In the genomic region with DNA sequence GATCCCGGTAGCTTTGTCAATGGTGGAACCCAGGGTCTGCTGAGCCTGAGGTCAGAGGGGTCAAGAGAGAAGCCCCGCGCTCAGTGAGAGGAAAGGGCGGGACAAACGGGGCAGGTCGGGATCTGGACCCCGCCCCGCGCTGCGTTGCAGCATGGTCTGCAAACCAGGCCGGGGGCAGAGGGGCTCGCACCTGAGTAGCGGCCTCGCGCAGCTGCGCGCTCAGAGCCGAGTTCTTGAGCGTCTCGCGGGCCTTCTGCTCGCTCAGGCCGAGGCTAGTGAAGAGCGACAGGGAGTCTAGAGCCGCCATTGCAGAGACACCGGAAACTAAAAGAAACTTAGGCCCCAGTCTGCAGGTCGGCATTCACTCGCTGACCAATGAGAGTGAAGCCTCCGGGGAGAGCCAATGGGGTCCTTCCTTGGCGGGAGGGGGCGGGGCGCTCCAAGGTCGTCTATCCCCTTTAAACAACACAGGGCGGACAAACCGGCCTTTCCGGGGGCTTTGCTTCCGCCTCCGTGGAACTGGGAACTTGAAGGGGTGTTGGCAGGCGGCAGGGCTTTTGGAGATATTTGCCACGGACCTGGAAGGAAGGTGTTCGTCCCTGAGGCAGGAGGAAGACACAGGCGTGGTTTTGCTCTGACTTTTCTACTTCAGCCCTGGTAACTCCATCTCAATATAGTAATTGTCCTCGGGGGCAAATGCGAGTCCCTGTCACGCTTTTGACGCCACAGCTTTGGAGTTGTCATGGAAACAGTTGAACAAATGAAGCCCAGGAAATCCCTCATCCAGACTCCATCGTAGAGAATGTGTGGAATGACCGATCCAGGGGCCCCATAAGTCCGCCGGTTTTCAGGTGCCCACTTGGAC, we compare ENCODE assay signal across 8 cellular contexts. TPM values are rescaled to one million over a fixed set of nuclear protein-coding genes. Genes with fewer than 3 reads are reported as not detected.
A peak's percentile ranks its signal among the peaks of the same experiment; 100 is the strongest.
DNase-seq lines count a peak whose midpoint lies in the region; ATAC-seq and TF ChIP-seq lines count a peak whose summit lies in the region.

TSS of gene QARS1 (minus strand) at position 331 of the 865 bp plus-strand sequence. CDS start at position 307, 24 bp downstream.

- H3K27me3 Mint-ChIP-seq in activated CD4-positive, alpha-beta T cell treated with anti-CD3 and anti-CD28 coated beads for 36 hours: no peaks in the 10 kb centered on the region
- H3K27me3 Mint-ChIP-seq in chondrocyte (ENCODE audit: low read depth): no peaks in the 10 kb centered on the region

- intact Hi-C loops in activated CD4-positive, alpha-beta T cell treated with anti-CD3 and anti-CD28 coated beads for 36 hours (cut with DNase I, micrococcal nuclease): loop anchor here (1.0 to 2.0 kb wide), 7 partner anchors 10 to 366 kb away; partner anchors contain the start of genes QRICH1 (in 2 of the 2), USP19 (in 2 of the 2), CCDC71 (in 1 of the 2) and DAG1 (in 1 of the 2)

- peak within 1 kb of the TSS; percentile 96 for H3K4me3 Mint-ChIP-seq in activated CD4-positive, alpha-beta T cell treated with anti-CD3 and anti-CD28 coated beads for 36 hours
- peak within 1 kb of the TSS; percentile 99 for H3K4me3 Mint-ChIP-seq in chondrocyte (ENCODE audit: unreplicated experiment)

- no peaks in the 10 kb centered on the region for H3K9me3 Mint-ChIP-seq in activated CD4-positive, alpha-beta T cell treated with anti-CD3 and anti-CD28 coated beads for 36 hours (ENCODE audit: low read depth)
- no peaks in the 10 kb centered on the region for H3K9me3 Mint-ChIP-seq in chondrocyte (ENCODE audit: low read depth)

- CTCF ChIA-PET in activated CD4-positive, alpha-beta T cell treated with anti-CD3 and anti-CD28 coated beads for 36 hours (lab: Charles Lee): interaction anchor here (0.6 to 1.8 kb wide), 5 partner anchors 10 to 1523 kb away, joined by 3 to 13 read pairs (median 4); partner anchors contain the start of genes QRICH1 and USP19

- peak within 1 kb of the TSS; percentile 96 for H3K27ac Mint-ChIP-seq in activated CD4-positive, alpha-beta T cell treated with anti-CD3 and anti-CD28 coated beads for 36 hours
- H3K27ac Mint-ChIP-seq in chondrocyte (ENCODE audit: unreplicated experiment): peak within 1 kb of the TSS; percentile 98

- peak; percentile 89 for DNase-seq in AG10803 (ENCODE audit: low read depth)
- DNase-seq in NCI-H510A treated with DMSO at 0.1 percent for 48 hours (lab: John Stamatoyannopoulos, UW): peak; percentile 70
- DNase-seq in activated CD4-positive, alpha-beta T cell treated with anti-CD3 and anti-CD28 coated beads for 36 hours: peak; percentile 94
- no peak for DNase-seq in chondrocyte (ENCODE audit: low spot score)
- peak; percentile 88 for DNase-seq in kidney glomerular epithelial cell (lab: John Stamatoyannopoulos, UW)
- DNase-seq in stimulated activated CD4-positive, alpha-beta T cell treated with anti-CD3 and anti-CD28 coated beads, Interleukin-15, amount 100 ng/mL, for 48 hours (ENCODE audit: low read depth in 2 of 2): peak; percentile 78 to 86

- POLR2A ChIA-PET in activated CD4-positive, alpha-beta T cell treated with anti-CD3 and anti-CD28 coated beads for 36 hours (lab: Charles Lee): interaction anchor here (0.6 kb wide), 1 partner anchor 11 kb away, joined by 3 read pairs; the partner anchor contains the start of gene QRICH1

- H3K4me1 Mint-ChIP-seq in activated CD4-positive, alpha-beta T cell treated with anti-CD3 and anti-CD28 coated beads for 36 hours: peaks cover 21% of the 10 kb centered on the region
- peaks cover 30% of the 10 kb centered on the region for H3K4me1 Mint-ChIP-seq in chondrocyte (ENCODE audit: low read depth)

- H3K4me3 ChIP-seq in AG10803 (ENCODE audit: low read length): peak within 1 kb of the TSS; percentile 96

- peaks cover 24% of the 10 kb centered on the region for H3K36me3 Mint-ChIP-seq in activated CD4-positive, alpha-beta T cell treated with anti-CD3 and anti-CD28 coated beads for 36 hours (ENCODE audit: low read depth)
- peaks cover 20% of the 10 kb centered on the region for H3K36me3 Mint-ChIP-seq in chondrocyte (ENCODE audit: low read depth)

- TF ChIP-seq CTCF in AG10803 (conservative IDR thresholded peaks at IDR 0.05; ENCODE audit: low read length) (no peak), chondrocyte (IDR thresholded peaks at IDR 0.05) (no peak)

- peak; percentile 93 for ATAC-seq in GM19043 (IDR thresholded peaks at IDR 0.05; ENCODE audit: low read depth, unreplicated experiment)
- ATAC-seq in HG03432 (IDR thresholded peaks at IDR 0.05; ENCODE audit: unreplicated experiment): peak; percentile 88
- ATAC-seq in activated CD4-positive, alpha-beta T cell treated with anti-CD3 and anti-CD28 coated beads for 36 hours: peak; percentile 100

RNA-seq across cellular contexts. Expression of gene QARS1, which starts in this region (rescaled TPM):
- total RNA-seq in activated CD4-positive, alpha-beta T cell treated with anti-CD3 and anti-CD28 coated beads for 36 hours: 100 to 1,000 TPM; 240 to 342 TPM
- 144 to 225 TPM (median 177 TPM) in 3 replicates for total RNA-seq in chondrocyte
